In genomic region chr21:37266515-37267221, GRCh38 we compare ENCODE assay signal across 1 cellular context.
TF ChIP-seq lines count a peak whose summit lies in the region.

No MANE protein-coding gene starts in this region.

TF ChIP-seq in K562, 482 proteins besides CTCF, POLR2A, EP300 and RAD21 (continues in another document):
- TF ChIP-seq ZBTB9 (CRISPR knock-in tag; IDR thresholded peaks at IDR 0.05) (peak; percentile 37; the same call in 1 of the 2 replicates), NFIC (IDR thresholded peaks at IDR 0.05) (no peak), ESRRA (IDR thresholded peaks at IDR 0.05; ENCODE audit: borderline replicate concordance, low read depth) (peak; percentile 40; the same call in 1 of the 2 replicates), HDAC1 (IDR thresholded peaks at IDR 0.05) (peak in 1 of 2 experiments; percentile 10; a peak in 1 of 4 replicates), ZBTB49 (CRISPR knock-in tag; IDR thresholded peaks at IDR 0.05; ENCODE audit: borderline replicate concordance) (no peak), GABPB2 (CRISPR knock-in tag; conservative IDR thresholded peaks at IDR 0.05) (0 out of 2 replicates have a peak, but pooled peaks have one; percentile 11), POU5F1 (IDR thresholded peaks at IDR 0.05; ENCODE audit: borderline replicate concordance, low read depth, low read length, partially characterized antibody) (no peak), ZNF830 (CRISPR knock-in tag; IDR thresholded peaks at IDR 0.05) (0 out of 2 replicates have a peak, but pooled peaks have one; percentile 48), ID3 (CRISPR knock-in tag; IDR thresholded peaks at IDR 0.05) (no peak), ID3 (tag; IDR thresholded peaks at IDR 0.05) (no peak), ZNF121 (CRISPR knock-in tag; conservative IDR thresholded peaks at IDR 0.05) (peak; percentile 5; the same call in 1 of the 2 replicates), CHD1 (IDR thresholded peaks at IDR 0.05; ENCODE audit: low read length) (peak; percentile 80), SMARCA4 (IDR thresholded peaks at IDR 0.05) (0 out of 2 replicates have a peak, but pooled peaks have one; percentile 11), SAP30 (IDR thresholded peaks at IDR 0.05; ENCODE audit: borderline replicate concordance, insufficient read depth, low read depth, low read length, poor library complexity, severe bottlenecking) (peak; percentile 64), GATA2 (CRISPR knock-in tag; IDR thresholded peaks at IDR 0.05) (no peak), CBFA2T3 (IDR thresholded peaks at IDR 0.05) (0 out of 2 replicates have a peak, but pooled peaks have one; percentile 11), PHTF2 (CRISPR knock-in tag; IDR thresholded peaks at IDR 0.05) (no peak), ELF1 (tag; IDR thresholded peaks at IDR 0.05) (no peak), FOXK2 (conservative IDR thresholded peaks at IDR 0.05 in 1 of 2, IDR thresholded peaks at IDR 0.05 in 1 of 2; ENCODE audit: low read depth in 2 of 2) (no peak), MYBL2 (IDR thresholded peaks at IDR 0.05; ENCODE audit: low read depth) (no peak), MYBL2 (CRISPR knock-in tag; IDR thresholded peaks at IDR 0.05; ENCODE audit: borderline replicate concordance) (no peak), BACH1 (tag; IDR thresholded peaks at IDR 0.05) (no peak), IRF9 (tag; IDR thresholded peaks at IDR 0.05) (no peak), PATZ1 (CRISPR knock-in tag; IDR thresholded peaks at IDR 0.05; ENCODE audit: borderline replicate concordance) (no peak), MLX (CRISPR knock-in tag; conservative IDR thresholded peaks at IDR 0.05) (no peak), TARDBP (IDR thresholded peaks at IDR 0.05) (0 out of 2 replicates have a peak, but pooled peaks have one; percentile 16), ELK1 (CRISPR knock-in tag; IDR thresholded peaks at IDR 0.05) (no peak), SFPQ (IDR thresholded peaks at IDR 0.05; ENCODE audit: low read depth, low read length) (no peak), RB1 (IDR thresholded peaks at IDR 0.05; ENCODE audit: low read depth) (peak; percentile 47; the same call in 1 of the 2 replicates), RBM25 (IDR thresholded peaks at IDR 0.05; ENCODE audit: low read depth, low read length, severe bottlenecking) (peak; percentile 84), CHCHD3 (CRISPR knock-in tag; IDR thresholded peaks at IDR 0.05) (0 out of 2 replicates have a peak, but pooled peaks have one; percentile 31), CCNT2 (IDR thresholded peaks at IDR 0.05; ENCODE audit: borderline replicate concordance, extremely low read depth, insufficient read length, low read depth, low read length) (peak; percentile 29), MED1 (CRISPR knock-in tag; IDR thresholded peaks at IDR 0.05; ENCODE audit: borderline replicate concordance) (no peak), ERF (CRISPR knock-in tag; IDR thresholded peaks at IDR 0.05) (peak; percentile 78; the same call in 1 of the 2 replicates), ETS1 (conservative IDR thresholded peaks at IDR 0.05; ENCODE audit: control insufficient read depth, low read depth, low read length) (0 out of 2 replicates have a peak, but pooled peaks have one; percentile 45), ZNF511 (CRISPR knock-in tag; IDR thresholded peaks at IDR 0.05) (0 out of 2 replicates have a peak, but pooled peaks have one; percentile 40), ZFP91 (CRISPR knock-in tag; IDR thresholded peaks at IDR 0.05) (0 out of 2 replicates have a peak, but pooled peaks have one; percentile 61), SNRNP70 (optimal IDR thresholded peaks at IDR 0.05; ENCODE audit: low read depth, low read length) (no peak), SMARCA5 (IDR thresholded peaks at IDR 0.05) (no peak), TCF15 (CRISPR knock-in tag; IDR thresholded peaks at IDR 0.05) (0 out of 2 replicates have a peak, but pooled peaks have one; percentile 29), USF2 (CRISPR knock-in tag; IDR thresholded peaks at IDR 0.05) (no peak), NR2C2 (CRISPR knock-in tag; IDR thresholded peaks at IDR 0.05) (peak; percentile 52; the same call in 1 of the 2 replicates), NR2C2 (tag; IDR thresholded peaks at IDR 0.05) (no peak)
